ENCODE assay signal across 1 cellular context in the genomic region with DNA sequence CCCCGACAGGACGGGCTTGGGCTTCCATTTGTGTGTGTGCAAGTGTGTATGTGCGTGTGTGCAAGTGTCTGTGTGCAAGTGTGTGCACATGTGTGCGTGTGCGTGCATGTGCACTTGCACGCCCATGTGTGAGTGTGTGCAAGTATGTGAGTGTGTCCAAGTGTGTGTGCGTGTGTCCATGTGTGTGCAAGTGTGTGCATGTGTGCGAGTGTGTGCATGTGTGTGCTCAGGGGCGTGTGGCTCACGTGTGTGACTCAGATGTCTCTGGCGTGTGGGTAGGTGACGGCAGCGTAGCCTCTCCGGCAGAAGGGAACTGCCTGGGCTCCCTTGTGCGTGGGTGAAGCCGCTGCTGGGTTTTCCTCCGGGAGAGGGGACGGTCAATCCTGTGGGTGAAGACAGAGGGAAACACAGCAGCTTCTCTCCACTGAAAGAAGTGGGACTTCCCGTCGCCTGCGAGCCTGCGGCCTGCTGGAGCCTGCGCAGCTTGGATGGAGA.
A peak's percentile ranks its signal among the peaks of the same experiment; 100 is the strongest.
TF ChIP-seq lines count a peak whose summit lies in the region.

No MANE protein-coding gene starts in this region.

TF ChIP-seq in HepG2, 621 proteins besides CTCF, POLR2A, EP300 and RAD21 (continued from another document):
- TF ChIP-seq, protein P1, sequence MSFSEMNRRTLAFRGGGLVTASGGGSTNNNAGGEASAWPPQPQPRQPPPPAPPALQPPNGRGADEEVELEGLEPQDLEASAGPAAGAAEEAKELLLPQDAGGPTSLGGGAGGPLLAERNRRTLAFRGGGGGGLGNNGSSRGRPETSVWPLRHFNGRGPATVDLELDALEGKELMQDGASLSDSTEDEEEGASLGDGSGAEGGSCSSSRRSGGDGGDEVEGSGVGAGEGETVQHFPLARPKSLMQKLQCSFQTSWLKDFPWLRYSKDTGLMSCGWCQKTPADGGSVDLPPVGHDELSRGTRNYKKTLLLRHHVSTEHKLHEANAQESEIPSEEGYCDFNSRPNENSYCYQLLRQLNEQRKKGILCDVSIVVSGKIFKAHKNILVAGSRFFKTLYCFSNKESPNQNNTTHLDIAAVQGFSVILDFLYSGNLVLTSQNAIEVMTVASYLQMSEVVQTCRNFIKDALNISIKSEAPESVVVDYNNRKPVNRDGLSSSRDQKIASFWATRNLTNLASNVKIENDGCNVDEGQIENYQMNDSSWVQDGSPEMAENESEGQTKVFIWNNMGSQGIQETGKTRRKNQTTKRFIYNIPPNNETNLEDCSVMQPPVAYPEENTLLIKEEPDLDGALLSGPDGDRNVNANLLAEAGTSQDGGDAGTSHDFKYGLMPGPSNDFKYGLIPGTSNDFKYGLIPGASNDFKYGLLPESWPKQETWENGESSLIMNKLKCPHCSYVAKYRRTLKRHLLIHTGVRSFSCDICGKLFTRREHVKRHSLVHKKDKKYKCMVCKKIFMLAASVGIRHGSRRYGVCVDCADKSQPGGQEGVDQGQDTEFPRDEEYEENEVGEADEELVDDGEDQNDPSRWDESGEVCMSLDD (CRISPR knock-in tag; IDR thresholded peaks at IDR 0.05; ENCODE audit: borderline replicate concordance) = no peak
- TF ChIP-seq, protein P2, sequence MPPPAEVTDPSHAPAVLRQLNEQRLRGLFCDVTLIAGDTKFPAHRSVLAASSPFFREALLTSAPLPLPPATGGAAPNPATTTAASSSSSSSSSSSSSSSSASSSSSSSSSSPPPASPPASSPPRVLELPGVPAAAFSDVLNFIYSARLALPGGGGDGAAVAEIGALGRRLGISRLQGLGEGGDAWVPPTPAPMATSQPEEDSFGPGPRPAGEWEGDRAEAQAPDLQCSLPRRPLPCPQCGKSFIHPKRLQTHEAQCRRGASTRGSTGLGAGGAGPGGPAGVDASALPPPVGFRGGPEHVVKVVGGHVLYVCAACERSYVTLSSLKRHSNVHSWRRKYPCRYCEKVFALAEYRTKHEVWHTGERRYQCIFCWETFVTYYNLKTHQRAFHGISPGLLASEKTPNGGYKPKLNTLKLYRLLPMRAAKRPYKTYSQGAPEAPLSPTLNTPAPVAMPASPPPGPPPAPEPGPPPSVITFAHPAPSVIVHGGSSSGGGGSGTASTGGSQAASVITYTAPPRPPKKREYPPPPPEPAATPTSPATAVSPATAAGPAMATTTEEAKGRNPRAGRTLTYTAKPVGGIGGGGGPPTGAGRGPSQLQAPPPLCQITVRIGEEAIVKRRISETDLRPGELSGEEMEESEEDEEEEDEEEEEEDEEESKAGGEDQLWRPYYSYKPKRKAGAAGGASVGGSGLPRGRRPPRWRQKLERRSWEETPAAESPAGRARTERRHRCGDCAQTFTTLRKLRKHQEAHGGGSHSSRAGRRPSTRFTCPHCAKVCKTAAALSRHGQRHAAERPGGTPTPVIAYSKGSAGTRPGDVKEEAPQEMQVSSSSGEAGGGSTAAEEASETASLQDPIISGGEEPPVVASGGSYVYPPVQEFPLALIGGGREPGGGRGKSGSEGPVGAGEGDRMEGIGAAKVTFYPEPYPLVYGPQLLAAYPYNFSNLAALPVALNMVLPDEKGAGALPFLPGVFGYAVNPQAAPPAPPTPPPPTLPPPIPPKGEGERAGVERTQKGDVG (CRISPR knock-in tag; IDR thresholded peaks at IDR 0.05; ENCODE audit: borderline replicate concordance) = no peak
- TF ChIP-seq NRL (CRISPR knock-in tag; IDR thresholded peaks at IDR 0.05; ENCODE audit: borderline replicate concordance) (0 out of 2 replicates have a peak, but pooled peaks have one; percentile 23), PPARG (CRISPR knock-in tag; conservative IDR thresholded peaks at IDR 0.05) (no peak), FOXO1 (CRISPR knock-in tag; IDR thresholded peaks at IDR 0.05) (no peak), ZNF138 (CRISPR knock-in tag; IDR thresholded peaks at IDR 0.05; ENCODE audit: low read depth) (no peak), ATM (IDR thresholded peaks at IDR 0.05; ENCODE audit: borderline replicate concordance) (no peak), EZH2 (conservative IDR thresholded peaks at IDR 0.05; ENCODE audit: low read depth, low read length) (peak; percentile 81), MEIS1 (CRISPR knock-in tag; IDR thresholded peaks at IDR 0.05; ENCODE audit: borderline replicate concordance) (no peak), ZNF598 (CRISPR knock-in tag; IDR thresholded peaks at IDR 0.05; ENCODE audit: borderline replicate concordance) (no peak)
- TF ChIP-seq, protein P3, sequence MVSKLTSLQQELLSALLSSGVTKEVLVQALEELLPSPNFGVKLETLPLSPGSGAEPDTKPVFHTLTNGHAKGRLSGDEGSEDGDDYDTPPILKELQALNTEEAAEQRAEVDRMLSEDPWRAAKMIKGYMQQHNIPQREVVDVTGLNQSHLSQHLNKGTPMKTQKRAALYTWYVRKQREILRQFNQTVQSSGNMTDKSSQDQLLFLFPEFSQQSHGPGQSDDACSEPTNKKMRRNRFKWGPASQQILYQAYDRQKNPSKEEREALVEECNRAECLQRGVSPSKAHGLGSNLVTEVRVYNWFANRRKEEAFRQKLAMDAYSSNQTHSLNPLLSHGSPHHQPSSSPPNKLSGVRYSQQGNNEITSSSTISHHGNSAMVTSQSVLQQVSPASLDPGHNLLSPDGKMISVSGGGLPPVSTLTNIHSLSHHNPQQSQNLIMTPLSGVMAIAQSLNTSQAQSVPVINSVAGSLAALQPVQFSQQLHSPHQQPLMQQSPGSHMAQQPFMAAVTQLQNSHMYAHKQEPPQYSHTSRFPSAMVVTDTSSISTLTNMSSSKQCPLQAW (CRISPR knock-in tag; IDR thresholded peaks at IDR 0.05) = no peak
- TF ChIP-seq, protein P4, sequence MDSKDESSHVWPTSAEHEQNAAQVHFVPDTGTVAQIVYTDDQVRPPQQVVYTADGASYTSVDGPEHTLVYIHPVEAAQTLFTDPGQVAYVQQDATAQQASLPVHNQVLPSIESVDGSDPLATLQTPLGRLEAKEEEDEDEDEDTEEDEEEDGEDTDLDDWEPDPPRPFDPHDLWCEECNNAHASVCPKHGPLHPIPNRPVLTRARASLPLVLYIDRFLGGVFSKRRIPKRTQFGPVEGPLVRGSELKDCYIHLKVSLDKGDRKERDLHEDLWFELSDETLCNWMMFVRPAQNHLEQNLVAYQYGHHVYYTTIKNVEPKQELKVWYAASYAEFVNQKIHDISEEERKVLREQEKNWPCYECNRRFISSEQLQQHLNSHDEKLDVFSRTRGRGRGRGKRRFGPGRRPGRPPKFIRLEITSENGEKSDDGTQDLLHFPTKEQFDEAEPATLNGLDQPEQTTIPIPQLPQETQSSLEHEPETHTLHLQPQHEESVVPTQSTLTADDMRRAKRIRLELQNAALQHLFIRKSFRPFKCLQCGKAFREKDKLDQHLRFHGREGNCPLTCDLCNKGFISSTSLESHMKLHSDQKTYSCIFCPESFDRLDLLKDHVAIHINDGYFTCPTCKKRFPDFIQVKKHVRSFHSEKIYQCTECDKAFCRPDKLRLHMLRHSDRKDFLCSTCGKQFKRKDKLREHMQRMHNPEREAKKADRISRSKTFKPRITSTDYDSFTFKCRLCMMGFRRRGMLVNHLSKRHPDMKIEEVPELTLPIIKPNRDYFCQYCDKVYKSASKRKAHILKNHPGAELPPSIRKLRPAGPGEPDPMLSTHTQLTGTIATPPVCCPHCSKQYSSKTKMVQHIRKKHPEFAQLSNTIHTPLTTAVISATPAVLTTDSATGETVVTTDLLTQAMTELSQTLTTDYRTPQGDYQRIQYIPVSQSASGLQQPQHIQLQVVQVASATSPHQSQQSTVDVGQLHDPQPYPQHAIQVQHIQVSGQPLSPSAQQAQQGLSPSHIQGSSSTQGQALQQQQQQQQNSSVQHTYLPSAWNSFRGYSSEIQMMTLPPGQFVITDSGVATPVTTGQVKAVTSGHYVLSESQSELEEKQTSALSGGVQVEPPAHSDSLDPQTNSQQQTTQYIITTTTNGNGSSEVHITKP (CRISPR knock-in tag; IDR thresholded peaks at IDR 0.05; ENCODE audit: low read depth) = no peak
- TF ChIP-seq, protein P5, sequence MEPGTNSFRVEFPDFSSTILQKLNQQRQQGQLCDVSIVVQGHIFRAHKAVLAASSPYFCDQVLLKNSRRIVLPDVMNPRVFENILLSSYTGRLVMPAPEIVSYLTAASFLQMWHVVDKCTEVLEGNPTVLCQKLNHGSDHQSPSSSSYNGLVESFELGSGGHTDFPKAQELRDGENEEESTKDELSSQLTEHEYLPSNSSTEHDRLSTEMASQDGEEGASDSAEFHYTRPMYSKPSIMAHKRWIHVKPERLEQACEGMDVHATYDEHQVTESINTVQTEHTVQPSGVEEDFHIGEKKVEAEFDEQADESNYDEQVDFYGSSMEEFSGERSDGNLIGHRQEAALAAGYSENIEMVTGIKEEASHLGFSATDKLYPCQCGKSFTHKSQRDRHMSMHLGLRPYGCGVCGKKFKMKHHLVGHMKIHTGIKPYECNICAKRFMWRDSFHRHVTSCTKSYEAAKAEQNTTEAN (CRISPR knock-in tag; conservative IDR thresholded peaks at IDR 0.05) = peak; percentile 69; the same call in 1 of the 2 replicates
- TF ChIP-seq, protein P6, sequence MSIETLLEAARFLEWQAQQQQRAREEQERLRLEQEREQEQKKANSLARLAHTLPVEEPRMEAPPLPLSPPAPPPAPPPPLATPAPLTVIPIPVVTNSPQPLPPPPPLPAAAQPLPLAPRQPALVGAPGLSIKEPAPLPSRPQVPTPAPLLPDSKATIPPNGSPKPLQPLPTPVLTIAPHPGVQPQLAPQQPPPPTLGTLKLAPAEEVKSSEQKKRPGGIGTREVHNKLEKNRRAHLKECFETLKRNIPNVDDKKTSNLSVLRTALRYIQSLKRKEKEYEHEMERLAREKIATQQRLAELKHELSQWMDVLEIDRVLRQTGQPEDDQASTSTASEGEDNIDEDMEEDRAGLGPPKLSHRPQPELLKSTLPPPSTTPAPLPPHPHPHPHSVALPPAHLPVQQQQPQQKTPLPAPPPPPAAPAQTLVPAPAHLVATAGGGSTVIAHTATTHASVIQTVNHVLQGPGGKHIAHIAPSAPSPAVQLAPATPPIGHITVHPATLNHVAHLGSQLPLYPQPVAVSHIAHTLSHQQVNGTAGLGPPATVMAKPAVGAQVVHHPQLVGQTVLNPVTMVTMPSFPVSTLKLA (IDR thresholded peaks at IDR 0.05) = peak; percentile 92
